1 cellular context compared by ENCODE assay signal in the genomic region with DNA sequence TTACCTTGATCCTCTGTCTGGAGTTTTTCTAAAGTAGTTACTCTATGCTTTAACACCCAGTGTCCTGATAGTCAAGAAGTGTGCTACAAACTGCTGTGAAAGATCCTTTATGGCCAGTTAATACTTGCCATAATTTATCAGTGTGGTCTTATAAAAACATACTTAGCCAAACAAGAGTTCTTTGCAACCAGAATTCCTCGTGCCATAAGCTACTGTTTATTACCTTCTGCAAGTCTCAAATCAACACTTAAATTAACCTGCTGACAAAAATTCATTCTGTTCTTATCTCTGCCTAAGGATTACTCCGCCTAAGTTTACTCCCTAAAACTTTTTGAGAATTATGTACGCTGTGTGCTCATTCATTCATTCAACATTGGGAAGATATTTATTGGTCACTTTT.
TF ChIP-seq lines count a peak whose summit lies in the region.

No MANE protein-coding gene starts in this region.

TF ChIP-seq in HEK293, 187 proteins besides CTCF, POLR2A, EP300 and RAD21 (continued from another document):
- no peak for TF ChIP-seq MEIS1 (CRISPR knock-in tag; IDR thresholded peaks at IDR 0.05; ENCODE audit: borderline replicate concordance)
- TF ChIP-seq, protein P1, sequence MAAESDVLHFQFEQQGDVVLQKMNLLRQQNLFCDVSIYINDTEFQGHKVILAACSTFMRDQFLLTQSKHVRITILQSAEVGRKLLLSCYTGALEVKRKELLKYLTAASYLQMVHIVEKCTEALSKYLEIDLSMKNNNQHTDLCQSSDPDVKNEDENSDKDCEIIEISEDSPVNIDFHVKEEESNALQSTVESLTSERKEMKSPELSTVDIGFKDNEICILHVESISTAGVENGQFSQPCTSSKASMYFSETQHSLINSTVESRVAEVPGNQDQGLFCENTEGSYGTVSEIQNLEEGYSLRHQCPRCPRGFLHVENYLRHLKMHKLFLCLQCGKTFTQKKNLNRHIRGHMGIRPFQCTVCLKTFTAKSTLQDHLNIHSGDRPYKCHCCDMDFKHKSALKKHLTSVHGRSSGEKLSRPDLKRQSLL (tag by site-specific recombination; IDR thresholded peaks at IDR 0.05) = no peak
- TF ChIP-seq, protein P2, sequence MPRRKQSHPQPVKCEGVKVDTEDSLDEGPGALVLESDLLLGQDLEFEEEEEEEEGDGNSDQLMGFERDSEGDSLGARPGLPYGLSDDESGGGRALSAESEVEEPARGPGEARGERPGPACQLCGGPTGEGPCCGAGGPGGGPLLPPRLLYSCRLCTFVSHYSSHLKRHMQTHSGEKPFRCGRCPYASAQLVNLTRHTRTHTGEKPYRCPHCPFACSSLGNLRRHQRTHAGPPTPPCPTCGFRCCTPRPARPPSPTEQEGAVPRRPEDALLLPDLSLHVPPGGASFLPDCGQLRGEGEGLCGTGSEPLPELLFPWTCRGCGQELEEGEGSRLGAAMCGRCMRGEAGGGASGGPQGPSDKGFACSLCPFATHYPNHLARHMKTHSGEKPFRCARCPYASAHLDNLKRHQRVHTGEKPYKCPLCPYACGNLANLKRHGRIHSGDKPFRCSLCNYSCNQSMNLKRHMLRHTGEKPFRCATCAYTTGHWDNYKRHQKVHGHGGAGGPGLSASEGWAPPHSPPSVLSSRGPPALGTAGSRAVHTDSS (tag by site-specific recombination; IDR thresholded peaks at IDR 0.05) = no peak
- TF ChIP-seq ZNF670 (tag by site-specific recombination; IDR thresholded peaks at IDR 0.05; ENCODE audit: low read depth) = no peak
- TF ChIP-seq ZNF660 (tag by site-specific recombination; IDR thresholded peaks at IDR 0.05) = no peak
- no peak for TF ChIP-seq ZSCAN23 (tag by site-specific recombination; IDR thresholded peaks at IDR 0.05)
- 0 out of 2 replicates have a peak, but pooled peaks have one; percentile 13 for TF ChIP-seq ZBTB8A (tag by site-specific recombination; IDR thresholded peaks at IDR 0.05)
- TF ChIP-seq ZNF768 (tag by site-specific recombination; IDR thresholded peaks at IDR 0.05) = no peak
- TF ChIP-seq ZBTB20 (tag by site-specific recombination; IDR thresholded peaks at IDR 0.05) = no peak
- TF ChIP-seq ZSCAN30 (tag by site-specific recombination; IDR thresholded peaks at IDR 0.05) = 0 out of 2 replicates have a peak, but pooled peaks have one; percentile 40
- TF ChIP-seq ZNF302 (tag by site-specific recombination; IDR thresholded peaks at IDR 0.05; ENCODE audit: low read depth) = peak; percentile 22; the same call in 1 of the 2 replicates
- TF ChIP-seq WT1 (tag by site-specific recombination; IDR thresholded peaks at IDR 0.05) = peak; percentile 97
- TF ChIP-seq SCRT1 (tag by site-specific recombination; IDR thresholded peaks at IDR 0.05; ENCODE audit: borderline replicate concordance) = 0 out of 2 replicates have a peak, but pooled peaks have one; percentile 33
- no peak for TF ChIP-seq MYNN (tag by site-specific recombination; IDR thresholded peaks at IDR 0.05; ENCODE audit: borderline replicate concordance)
- TF ChIP-seq ZNF843 (tag by site-specific recombination; IDR thresholded peaks at IDR 0.05) = peak; percentile 94
